ENCODE assay signal across 1 cellular context in the genomic region with DNA sequence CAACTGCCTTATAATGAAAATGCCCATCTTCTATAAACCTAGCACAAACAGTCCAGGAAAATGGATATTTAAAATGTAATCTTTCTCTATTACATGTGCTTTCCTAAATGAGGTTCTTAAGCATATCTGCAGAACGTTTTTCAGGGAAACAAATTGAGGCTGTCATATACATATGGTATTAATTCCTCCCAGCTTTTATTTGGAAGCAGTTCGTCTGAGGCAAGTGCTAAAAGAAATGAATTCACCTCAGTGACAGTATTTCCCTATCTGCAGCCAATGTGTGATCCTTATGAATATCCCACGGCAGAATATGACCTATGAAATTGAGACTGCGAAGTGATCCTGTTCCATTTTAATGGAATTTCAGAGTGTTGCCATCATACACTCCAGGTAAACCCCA.
TF ChIP-seq lines count a peak whose summit lies in the region.

No MANE protein-coding gene starts in this region.

TF ChIP-seq in SK-N-SH, 30 proteins besides CTCF, POLR2A, EP300 and RAD21:
- TF ChIP-seq TCF12 (IDR thresholded peaks at IDR 0.05) (peak; percentile 94), EZH2phosphoT487 (IDR thresholded peaks at IDR 0.05; ENCODE audit: borderline replicate concordance, low read depth) (no peak), RCOR1 (IDR thresholded peaks at IDR 0.05; ENCODE audit: low read length) (peak; percentile 55; the same call in 1 of the 2 replicates), PBX3 (IDR thresholded peaks at IDR 0.05) (peak; percentile 66), POLR2AphosphoS5 (IDR thresholded peaks at IDR 0.05; ENCODE audit: low read depth, low read length) (peak; percentile 69), NFIC (IDR thresholded peaks at IDR 0.05; ENCODE audit: borderline replicate concordance) (0 out of 2 replicates have a peak, but pooled peaks have one; percentile 6)
- TF ChIP-seq, protein P1, sequence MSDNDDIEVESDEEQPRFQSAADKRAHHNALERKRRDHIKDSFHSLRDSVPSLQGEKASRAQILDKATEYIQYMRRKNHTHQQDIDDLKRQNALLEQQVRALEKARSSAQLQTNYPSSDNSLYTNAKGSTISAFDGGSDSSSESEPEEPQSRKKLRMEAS (IDR thresholded peaks at IDR 0.05; ENCODE audit: low read depth) = no peak
- TF ChIP-seq, protein P2, sequence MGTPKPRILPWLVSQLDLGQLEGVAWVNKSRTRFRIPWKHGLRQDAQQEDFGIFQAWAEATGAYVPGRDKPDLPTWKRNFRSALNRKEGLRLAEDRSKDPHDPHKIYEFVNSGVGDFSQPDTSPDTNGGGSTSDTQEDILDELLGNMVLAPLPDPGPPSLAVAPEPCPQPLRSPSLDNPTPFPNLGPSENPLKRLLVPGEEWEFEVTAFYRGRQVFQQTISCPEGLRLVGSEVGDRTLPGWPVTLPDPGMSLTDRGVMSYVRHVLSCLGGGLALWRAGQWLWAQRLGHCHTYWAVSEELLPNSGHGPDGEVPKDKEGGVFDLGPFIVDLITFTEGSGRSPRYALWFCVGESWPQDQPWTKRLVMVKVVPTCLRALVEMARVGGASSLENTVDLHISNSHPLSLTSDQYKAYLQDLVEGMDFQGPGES (IDR thresholded peaks at IDR 0.05; ENCODE audit: low read depth, low read length) = no peak
